ENCODE assay signal across 19 cellular contexts in the genomic region with DNA sequence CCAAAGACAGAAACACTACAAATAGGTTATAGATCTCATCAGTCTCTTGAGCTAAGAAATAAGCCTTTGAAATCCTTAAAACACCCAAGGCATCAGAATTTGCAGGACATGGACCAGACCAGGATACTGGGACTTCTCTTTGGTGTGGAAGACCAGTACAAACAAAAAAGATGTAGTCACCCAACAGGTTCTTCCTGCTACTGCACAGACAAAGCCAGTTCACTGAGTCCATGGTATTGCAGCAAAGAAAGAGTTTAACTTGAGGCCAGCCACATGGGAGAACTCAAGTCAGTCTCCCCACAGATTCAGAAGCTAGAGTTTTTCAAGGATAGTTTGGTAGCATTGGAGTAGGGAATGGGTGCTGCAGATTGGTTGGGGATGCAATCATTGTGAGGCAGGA.
DNase-seq lines count a peak whose midpoint lies in the region; TF ChIP-seq lines count a peak whose summit lies in the region.
"Had no signal": no experiment of that assay in that cellular context is flagged by ENCODE, and none has a peak within 500 bp of the region (broad histone marks: within the 10 kb centered on the region; RNA-seq: fewer than 3 reads in every experiment).

No MANE protein-coding gene starts in this region.

- peak overlapping the region; percentile 52 for H3K4me3 Mint-ChIP-seq in type B pancreatic cell
- H3K4me3 Mint-ChIP-seq: CD4-positive, CD25-positive, alpha-beta regulatory T cell; CD8-positive, alpha-beta memory T cell; H9 had no signal

- H3K36me3 Mint-ChIP-seq in type B pancreatic cell, result peaks cover 4% of the 10 kb centered on the region
- H3K36me3 Mint-ChIP-seq: CD4-positive, CD25-positive, alpha-beta regulatory T cell had no signal

- H3K4me1 ChIP-seq in left ventricle myocardium inferior, result no peaks in the 10 kb centered on the region
- H3K4me1 ChIP-seq: BE2C had no signal

- peaks cover 11% of the 10 kb centered on the region for H3K9me3 ChIP-seq in WERI-Rb-1 (ENCODE audit: severe bottlenecking)
- H3K9me3 ChIP-seq in left ventricle myocardium inferior (replicated peaks), result peaks cover 23% of the 10 kb centered on the region
- H3K9me3 ChIP-seq: BE2C had no signal

- H3K27me3 ChIP-seq in WERI-Rb-1 (ENCODE audit: insufficient read depth, low read depth, severe bottlenecking) (no peaks in the 10 kb centered on the region), left ventricle myocardium inferior (ENCODE audit: low read depth) (no peaks in the 10 kb centered on the region)
- H3K27me3 ChIP-seq: BE2C had no signal

- TF ChIP-seq CTCF in epithelial cell of esophagus (IDR thresholded peaks at IDR 0.05; ENCODE audit: insufficient read depth, low read depth, low read length, missing control alignments) (no peak), type B pancreatic cell (conservative IDR thresholded peaks at IDR 0.05) (no peak), WERI-Rb-1 (IDR thresholded peaks at IDR 0.05; ENCODE audit: low read depth, low read length) (no peak), left ventricle myocardium inferior (IDR thresholded peaks at IDR 0.05; ENCODE audit: borderline replicate concordance) (no peak)

- DNase-seq in DMS53 (lab: John Stamatoyannopoulos, UW) (peak; percentile 61), OCI-M1 (lab: John Stamatoyannopoulos, UW) (peak; percentile 35), epithelial cell of esophagus (ENCODE audit: low read depth) (peak; percentile 70), type B pancreatic cell (ENCODE audit: extremely low spot score, unreplicated experiment) (no peak), WERI-Rb-1 (no peak), activated gamma-delta T cell treated with Interleukin-2 at 50 U/mL for 16 hours (no peak), left ventricle myocardium inferior (no peak)
- DNase-seq: BE2C; C1 segment of cervical spinal cord; CD4-positive, CD25-positive, alpha-beta regulatory T cell; CD8-positive, alpha-beta memory T cell; COR-L47; DMS79 treated with DMSO at 0.1 percent for 48 hours; EL; GOT3; H9; KG1 had no signal

- peak overlapping the region; percentile 85 for H3K27ac Mint-ChIP-seq in type B pancreatic cell
- H3K27ac Mint-ChIP-seq: CD4-positive, CD25-positive, alpha-beta regulatory T cell; CD8-positive, alpha-beta memory T cell; H9; IgD-negative memory B cell had no signal

- H3K4me3 ChIP-seq in epithelial cell of esophagus (ENCODE audit: low read length), result no peak overlapping the region
- H3K4me3 ChIP-seq in WERI-Rb-1 (ENCODE audit: low read depth, low read length), result no peak overlapping the region
- no peak overlapping the region for H3K4me3 ChIP-seq in left ventricle myocardium inferior
- H3K4me3 ChIP-seq: GM12878 had no signal

- H3K27ac ChIP-seq in WERI-Rb-1 (no peak overlapping the region), left ventricle myocardium inferior (replicated peaks) (no peak overlapping the region)

- peaks cover 22% of the 10 kb centered on the region for H3K4me1 Mint-ChIP-seq in type B pancreatic cell (ENCODE audit: unreplicated experiment)
- H3K4me1 Mint-ChIP-seq: CD4-positive, CD25-positive, alpha-beta regulatory T cell; CD8-positive, alpha-beta memory T cell had no signal

- H3K36me3 ChIP-seq in WERI-Rb-1 (no peaks in the 10 kb centered on the region), left ventricle myocardium inferior (no peaks in the 10 kb centered on the region)
- H3K36me3 ChIP-seq: BE2C had no signal

- no peaks in the 10 kb centered on the region for H3K27me3 Mint-ChIP-seq in type B pancreatic cell
- H3K27me3 Mint-ChIP-seq: IgD-negative memory B cell had no signal

- H3K9me3 Mint-ChIP-seq in type B pancreatic cell, result peaks cover 12% of the 10 kb centered on the region

- intact Hi-C loops in left ventricle myocardium inferior (cut with micrococcal nuclease), result no loop called here

Comparison
In these comparisons a context has a peak if more than half of its experiments do, and no peak if none do; other contexts are left out.
1. DNase-seq: peak in DMS53 (single experiment), OCI-M1 (single experiment) and epithelial cell of esophagus (single experiment); none in type B pancreatic cell (single experiment), WERI-Rb-1 (single experiment), activated gamma-delta T cell treated with Interleukin-2 at 50 U/mL for 16 hours (single experiment) and left ventricle myocardium inferior (single experiment).